20 cellular contexts compared by ENCODE assay signal in genomic region chr3:156628095-156628690, GRCh38. TPM values are rescaled to one million over a fixed set of nuclear protein-coding genes. Genes with fewer than 3 reads are reported as not detected.
DNase-seq lines count a peak whose midpoint lies in the region; ATAC-seq and TF ChIP-seq lines count a peak whose summit lies in the region.
"Had no signal": no experiment of that assay in that cellular context is flagged by ENCODE, and none has a peak within 500 bp of the region (broad histone marks: within the 10 kb centered on the region; RNA-seq: fewer than 3 reads in every experiment).

No MANE protein-coding gene starts in this region.

- CTCF ChIA-PET in RWPE1 (lab: Yijun Ruan, JAX), result interaction anchor here (0.6 kb wide), 1 partner anchor 73 kb away, joined by 3 read pairs; the partner anchor contains the start of gene SSR3

- H3K27ac Mint-ChIP-seq in GM23338, result no peak overlapping the region
- peak overlapping the region in 2 of 3 experiments; percentile 29 to 63 for H3K27ac Mint-ChIP-seq in nephron
- H3K27ac Mint-ChIP-seq: activated CD8-positive, alpha-beta T cell treated with anti-CD3 and anti-CD28 coated beads for 36 hours; activated naive CD4-positive, alpha-beta T cell treated with anti-CD3 and anti-CD28 coated beads, Interleukin-2, amount 10 ng/mL, durations not matched to agents 7 days and 5 days; B cell; IgD-negative memory B cell; T-helper 17 cell had no signal

- no peaks in the 10 kb centered on the region for H4K20me1 ChIP-seq in GM23338 (replicated peaks; ENCODE audit: insufficient read depth)
- H4K20me1 ChIP-seq in hepatocyte (ENCODE audit: insufficient read depth, poor library complexity, severe bottlenecking), result no peaks in the 10 kb centered on the region

- H3K27ac ChIP-seq in GM23338 (ENCODE audit: low read depth) (no peak overlapping the region), RWPE1 (no peak overlapping the region), hepatocyte (peak overlapping the region; percentile 44), heart left ventricle (no peak overlapping the region)

- H3K9me2 ChIP-seq in GM23338 (ENCODE audit: insufficient read depth), result peaks cover 7% of the 10 kb centered on the region; the same call in 1 of the 2 replicates
- no peaks in the 10 kb centered on the region for H3K9me2 ChIP-seq in hepatocyte (replicated peaks; ENCODE audit: insufficient read depth)

- H3K4me1 ChIP-seq in GM23338 (ENCODE audit: insufficient read depth), result peaks cover 26% of the 10 kb centered on the region
- peaks cover 19% of the 10 kb centered on the region for H3K4me1 ChIP-seq in hepatocyte (ENCODE audit: insufficient read depth)
- H3K4me1 ChIP-seq in heart left ventricle, result peaks cover 0 to 18% (median 0%) of the 10 kb centered on the region in 12 donors

- no peak for TF ChIP-seq POLR2A in GM18505 (IDR thresholded peaks at IDR 0.05; ENCODE audit: borderline replicate concordance, extremely low read depth, insufficient read depth, insufficient read length)
- no peak for TF ChIP-seq POLR2A in heart left ventricle (IDR thresholded peaks at IDR 0.05)

- DNase-seq in GM23338 (ENCODE audit: low spot score) (peak; percentile 38), RWPE1 (ENCODE audit: low spot score) (peak; percentile 49), hepatocyte (ENCODE audit: low spot score) (no peak), SIG-M5 (lab: John Stamatoyannopoulos, UW) (no peak), C1 segment of cervical spinal cord (lab: John Stamatoyannopoulos, UW) (no peak), heart left ventricle (no peak)
- DNase-seq: activated CD8-positive, alpha-beta T cell treated with anti-CD3 and anti-CD28 coated beads for 36 hours; activated naive CD4-positive, alpha-beta T cell treated with anti-CD3 and anti-CD28 coated beads, Interleukin-2, amount 10 ng/mL, durations not matched to agents 7 days and 5 days; activated T-cell treated with anti-CD3 and anti-CD28 coated beads, Interleukin-2, amount 50 U/mL, for 4 hours; dermis blood vessel endothelial cell; midbrain; NCI-H187; NCI-H510A treated with DMSO at 0.1 percent for 48 hours; SHP77; stimulated activated CD4-positive, alpha-beta T cell treated with anti-CD3 and anti-CD28 coated beads, Interleukin-12 subunit alpha, Interleukin-12 subunit beta, amount 100 ng/mL, for 4 hours; T-helper 17 cell had no signal

- H3K36me3 ChIP-seq in GM23338 (ENCODE audit: insufficient read depth), result no peaks in the 10 kb centered on the region
- no peaks in the 10 kb centered on the region for H3K36me3 ChIP-seq in hepatocyte (replicated peaks; ENCODE audit: insufficient read depth, low read depth)
- no peaks in the 10 kb centered on the region for H3K36me3 ChIP-seq in heart left ventricle

- WGBS in hepatocyte (ENCODE audit: low lambda C conversion rate, missing lambda C conversion rate), result 59% methylated on average over 3 of the region's 3 CpGs
- 55 to 71% (median 61%) methylated on average over 3 of the region's 3 CpGs for WGBS in heart left ventricle, 4 donors

- H3K9me3 ChIP-seq in hepatocyte (ENCODE audit: low read depth), result no peaks in the 10 kb centered on the region
- no peaks in the 10 kb centered on the region for H3K9me3 ChIP-seq in heart left ventricle

- ATAC-seq in GM23338 (no peak), GM18505 (IDR thresholded peaks at IDR 0.05; ENCODE audit: unreplicated experiment) (no peak), heart left ventricle (no peak)
- ATAC-seq: activated CD8-positive, alpha-beta T cell treated with anti-CD3 and anti-CD28 coated beads for 36 hours; activated T-cell treated with anti-CD3 and anti-CD28 coated beads, Interleukin-2, amount 50 U/mL, for 4 hours; T-helper 17 cell had no signal

- H3K27me3 Mint-ChIP-seq in GM23338 (ENCODE audit: insufficient read depth, low read depth, poor library complexity) (no peaks in the 10 kb centered on the region), nephron (ENCODE audit: low read depth) (peaks cover 4% of the 10 kb centered on the region)
- H3K27me3 Mint-ChIP-seq: B cell, T-helper 17 cell had no signal

- H2AFZ ChIP-seq in GM23338 (no peak overlapping the region), hepatocyte (no peak overlapping the region)

- POLR2A ChIA-PET in RWPE1 (lab: Yijun Ruan, JAX; ENCODE audit: low non-redundant PET), result no interaction called here

- H3K79me2 ChIP-seq in GM23338 (replicated peaks; ENCODE audit: insufficient read depth) (no peaks in the 10 kb centered on the region), hepatocyte (no peaks in the 10 kb centered on the region)

- H3K9me3 Mint-ChIP-seq in GM23338 (no peaks in the 10 kb centered on the region; the same call in 2 of the 3 replicates), nephron (no peaks in the 10 kb centered on the region)
- H3K9me3 Mint-ChIP-seq: activated CD8-positive, alpha-beta T cell treated with anti-CD3 and anti-CD28 coated beads for 36 hours; activated naive CD4-positive, alpha-beta T cell treated with anti-CD3 and anti-CD28 coated beads, Interleukin-2, amount 10 ng/mL, durations not matched to agents 7 days and 5 days; activated T-cell treated with anti-CD3 and anti-CD28 coated beads, Interleukin-2, amount 50 U/mL, for 4 hours had no signal

- H3K4me2 ChIP-seq in GM23338, result 0 out of 2 replicates have a peak overlapping the region, but pooled peaks have one; percentile 13
- peak overlapping the region; percentile 29 for H3K4me2 ChIP-seq in hepatocyte

- intact Hi-C loops in heart left ventricle (cut with DNase I), result no loop called here

- H3K36me3 Mint-ChIP-seq in GM23338 (ENCODE audit: low read depth) (no peaks in the 10 kb centered on the region), nephron (ENCODE audit: low read depth) (no peaks in the 10 kb centered on the region)
- H3K36me3 Mint-ChIP-seq: activated naive CD4-positive, alpha-beta T cell treated with anti-CD3 and anti-CD28 coated beads, Interleukin-2, amount 10 ng/mL, durations not matched to agents 7 days and 5 days; IgD-negative memory B cell had no signal

- H3K27me3 ChIP-seq in GM23338 (ENCODE audit: insufficient read depth) (no peaks in the 10 kb centered on the region), hepatocyte (no peaks in the 10 kb centered on the region), heart left ventricle (no peaks in the 10 kb centered on the region)

- TF ChIP-seq CTCF in GM23338 (conservative IDR thresholded peaks at IDR 0.05; ENCODE audit: low read depth in 2 of 2) (no peak), RWPE1 (conservative IDR thresholded peaks at IDR 0.05; ENCODE audit: low read depth) (no peak), hepatocyte (IDR thresholded peaks at IDR 0.05; ENCODE audit: poor library complexity) (no peak), nephron (IDR thresholded peaks at IDR 0.05; ENCODE audit: unreplicated experiment in 3 of 3) (no peak), heart left ventricle (IDR thresholded peaks at IDR 0.05) (no peak)

- H3K4me3 Mint-ChIP-seq in GM23338 (no peak overlapping the region), nephron (no peak overlapping the region)
- H3K4me3 Mint-ChIP-seq: activated CD8-positive, alpha-beta T cell treated with anti-CD3 and anti-CD28 coated beads for 36 hours; activated naive CD4-positive, alpha-beta T cell treated with anti-CD3 and anti-CD28 coated beads, Interleukin-2, amount 10 ng/mL, durations not matched to agents 7 days and 5 days; activated T-cell treated with anti-CD3 and anti-CD28 coated beads, Interleukin-2, amount 50 U/mL, for 4 hours; B cell; IgD-negative memory B cell; T-helper 17 cell had no signal

- H3K4me1 Mint-ChIP-seq in GM23338 (peaks cover 24% of the 10 kb centered on the region), nephron (peaks cover 34% of the 10 kb centered on the region)
- H3K4me1 Mint-ChIP-seq: B cell, IgD-negative memory B cell, T-helper 17 cell had no signal

- H3K4me3 ChIP-seq in GM23338, result no peak overlapping the region
- no peak overlapping the region for H3K4me3 ChIP-seq in hepatocyte
- no peak overlapping the region for H3K4me3 ChIP-seq in heart left ventricle

- H3F3A ChIP-seq in GM23338 (replicated peaks; ENCODE audit: low read depth), result no peaks in the 10 kb centered on the region

TF ChIP-seq in GM23338, 12 proteins besides CTCF, POLR2A, EP300 and RAD21 (continues in another document):
- no peak for TF ChIP-seq STAT1 (IDR thresholded peaks at IDR 0.05; ENCODE audit: unreplicated experiment)
- TF ChIP-seq ETS1 (IDR thresholded peaks at IDR 0.05), result no peak
- TF ChIP-seq JUNB (IDR thresholded peaks at IDR 0.05; ENCODE audit: unreplicated experiment), result no peak
- no peak for TF ChIP-seq EZH2phosphoT487 (IDR thresholded peaks at IDR 0.05; ENCODE audit: unreplicated experiment)

RNA-seq across cellular contexts. Expression of gene TIPARP, which starts 46.2 kb away (rescaled TPM):
- 6.9 and 10.2 TPM in 2 replicates for total RNA-seq in GM23338 (2014; rRNA removed; shearing (Covaris generic))
- polyA plus RNA-seq in GM23338 (2016; fragmentation: Nextera tagmentation; extraction: Ambion mirVana) (2.8 and 4.5 TPM in 2 replicates), hepatocyte (19.9 and 22.7 TPM in 2 replicates), heart left ventricle (10 to 100 TPM; 12.8 to 36.7 TPM)
- total RNA-seq in hepatocyte (111 and 112 TPM in 2 replicates), heart left ventricle (10 to 100 TPM; 17.8 to 46.8 (median 33.8) TPM)

Comparison
In these comparisons a context has a peak if more than half of its experiments do, and no peak if none do; other contexts are left out.
1. DNase-seq: peak in GM23338 (single experiment) and RWPE1 (single experiment); none in hepatocyte (single experiment), SIG-M5 (single experiment), C1 segment of cervical spinal cord (0 of 14) and heart left ventricle (0 of 5).